In the genomic region with DNA sequence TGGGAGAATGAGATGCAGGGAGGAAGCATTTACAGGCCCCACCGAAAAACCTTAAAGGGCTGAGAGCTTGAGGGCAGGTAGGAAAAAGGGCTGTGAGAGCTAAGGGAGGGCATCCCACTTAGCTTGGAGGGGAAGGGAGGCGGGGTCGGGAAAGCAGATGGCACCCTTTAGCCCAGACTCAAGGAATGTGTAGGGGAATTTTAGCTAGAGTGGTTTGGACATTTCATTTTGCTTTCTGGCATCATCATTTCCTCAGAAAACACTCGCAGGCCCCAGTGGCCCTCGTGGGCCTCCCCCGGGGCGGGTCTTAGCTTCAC, we compare ENCODE assay signal across 8 cellular contexts. TPM values are rescaled to one million over a fixed set of nuclear protein-coding genes. Genes with fewer than 3 reads are reported as not detected.
DNase-seq lines count a peak whose midpoint lies in the region; ATAC-seq, FAIRE-seq and TF ChIP-seq lines count a peak whose summit lies in the region.

No MANE protein-coding gene starts in this region.

- TF ChIP-seq RAD21 in A549 (conservative IDR thresholded peaks at IDR 0.05 in 1 of 2, IDR thresholded peaks at IDR 0.05 in 1 of 2) = no peak

- 21% methylated on average over 7 of the region's 7 CpGs for WGBS in A549 (ENCODE audit: missing lambda C conversion rate)
- WGBS in body of pancreas, 2 donors = 21 to 30% methylated on average over 5 to 7 of the region's 7 CpGs

- CTCF ChIA-PET in A549 (lab: Yijun Ruan, JAX) = interaction anchor here (0.6 to 27.8 kb wide), 73 partner anchors 10 to 1766 kb away, joined by 3 to 919 read pairs (median 5); a partner anchor contains a TSS

- ATAC-seq in A549 = peak; percentile 9 to 31; a peak in 4 of 6 replicates
- peak; percentile 0 for ATAC-seq in body of pancreas
- ATAC-seq in GM18519 (IDR thresholded peaks at IDR 0.05; ENCODE audit: low FRiP score, unreplicated experiment) = no peak

- FAIRE-seq in A549 (lab: Jason Lieb, UNC) = no peak
- FAIRE-seq in RCC 7860 (lab: Jason Lieb, UNC) = no peak

- peak overlapping the region; percentile 53 for H3K9ac ChIP-seq in mucosa of stomach (ENCODE audit: low read length)

- H3K4me3 ChIP-seq in A549 = peak overlapping the region; percentile 98
- H3K4me3 ChIP-seq in HFF-Myc (replicated peaks; ENCODE audit: low read depth, low read length) = peak overlapping the region; percentile 74
- H3K4me3 ChIP-seq in body of pancreas = no peak overlapping the region
- no peak overlapping the region for H3K4me3 ChIP-seq in mucosa of stomach (ENCODE audit: low read length)

- TF ChIP-seq POLR2A in A549 (IDR thresholded peaks at IDR 0.05; ENCODE audit: low read length) (no peak), body of pancreas (IDR thresholded peaks at IDR 0.05) (no peak)

- DNase-seq in A549 (ENCODE audit: low read depth in 1 of 2, low spot score in 1 of 2) = no peak
- no peak for DNase-seq in HFF-Myc (ENCODE audit: extremely low read depth, low read depth)
- no peak for DNase-seq in body of pancreas
- no peak for DNase-seq in RCC 7860 (ENCODE audit: low spot score)
- no peak for DNase-seq in central memory CD4-positive, alpha-beta T cell
- no peak for DNase-seq in NCI-H2029 (lab: John Stamatoyannopoulos, UW)

- H3K9me3 ChIP-seq in A549 = no peaks in the 10 kb centered on the region
- no peaks in the 10 kb centered on the region for H3K9me3 ChIP-seq in body of pancreas
- H3K9me3 ChIP-seq in mucosa of stomach (ENCODE audit: control insufficient read depth, low read length) = no peaks in the 10 kb centered on the region

- H3K27ac ChIP-seq in A549 (peak overlapping the region; percentile 98 to 99), body of pancreas (peak overlapping the region; percentile 92 to 99 (median 99))

- intact Hi-C loops in body of pancreas (cut with DNase I) = no loop called here

- POLR2A ChIA-PET in A549 (lab: Yijun Ruan, JAX) = interaction anchor here (0.7 to 2.5 kb wide), 10 partner anchors 13 to 220 kb away, joined by 3 to 44 read pairs (median 4); a partner anchor contains a TSS

- peak overlapping the region; percentile 97 for H3K4me2 ChIP-seq in A549

- H3K4me1 ChIP-seq in A549 = peaks cover 43% of the 10 kb centered on the region
- peaks cover 44% of the 10 kb centered on the region for H3K4me1 ChIP-seq in body of pancreas
- peaks cover 39% of the 10 kb centered on the region for H3K4me1 ChIP-seq in mucosa of stomach (ENCODE audit: control insufficient read depth, insufficient read depth, low read length)

- H3K27me3 ChIP-seq in body of pancreas = no peaks in the 10 kb centered on the region
- no peaks in the 10 kb centered on the region for H3K27me3 ChIP-seq in mucosa of stomach (ENCODE audit: control insufficient read depth, insufficient read depth, low read length)

- H3K36me3 ChIP-seq in body of pancreas (replicated peaks in 1 of 2; ENCODE audit: insufficient read depth in 1 of 2, low read depth in 2 of 2) (no peaks in the 10 kb centered on the region), mucosa of stomach (ENCODE audit: control insufficient read depth, insufficient read depth, low read length) (no peaks in the 10 kb centered on the region)

- TF ChIP-seq EP300 in A549 (IDR thresholded peaks at IDR 0.05) = no peak

- TF ChIP-seq CTCF in A549 (IDR thresholded peaks at IDR 0.05) (no peak), HFF-Myc (IDR thresholded peaks at IDR 0.05; ENCODE audit: low read depth, low read length, missing control alignments) (no peak), body of pancreas (IDR thresholded peaks at IDR 0.05) (no peak)

TF ChIP-seq in A549, 52 proteins besides CTCF, POLR2A, EP300 and RAD21 (continues in another document):
- TF ChIP-seq ESRRA (IDR thresholded peaks at IDR 0.05; ENCODE audit: borderline replicate concordance, low read length) (no peak), CBX2 (IDR thresholded peaks at IDR 0.05; ENCODE audit: borderline replicate concordance, low read depth) (no peak), GATA3 (IDR thresholded peaks at IDR 0.05; ENCODE audit: borderline replicate concordance) (no peak), ZNF302 (CRISPR knock-in tag; IDR thresholded peaks at IDR 0.05) (no peak), SREBF2 (IDR thresholded peaks at IDR 0.05) (no peak), HOXA7 (CRISPR knock-in tag; IDR thresholded peaks at IDR 0.05) (no peak), FOSB (CRISPR knock-in tag; IDR thresholded peaks at IDR 0.05) (no peak)
- TF ChIP-seq, protein P1, sequence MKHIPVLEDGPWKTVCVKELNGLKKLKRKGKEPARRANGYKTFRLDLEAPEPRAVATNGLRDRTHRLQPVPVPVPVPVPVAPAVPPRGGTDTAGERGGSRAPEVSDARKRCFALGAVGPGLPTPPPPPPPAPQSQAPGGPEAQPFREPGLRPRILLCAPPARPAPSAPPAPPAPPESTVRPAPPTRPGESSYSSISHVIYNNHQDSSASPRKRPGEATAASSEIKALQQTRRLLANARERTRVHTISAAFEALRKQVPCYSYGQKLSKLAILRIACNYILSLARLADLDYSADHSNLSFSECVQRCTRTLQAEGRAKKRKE (CRISPR knock-in tag; IDR thresholded peaks at IDR 0.05; ENCODE audit: low read depth) = no peak
- TF ChIP-seq, protein P2, sequence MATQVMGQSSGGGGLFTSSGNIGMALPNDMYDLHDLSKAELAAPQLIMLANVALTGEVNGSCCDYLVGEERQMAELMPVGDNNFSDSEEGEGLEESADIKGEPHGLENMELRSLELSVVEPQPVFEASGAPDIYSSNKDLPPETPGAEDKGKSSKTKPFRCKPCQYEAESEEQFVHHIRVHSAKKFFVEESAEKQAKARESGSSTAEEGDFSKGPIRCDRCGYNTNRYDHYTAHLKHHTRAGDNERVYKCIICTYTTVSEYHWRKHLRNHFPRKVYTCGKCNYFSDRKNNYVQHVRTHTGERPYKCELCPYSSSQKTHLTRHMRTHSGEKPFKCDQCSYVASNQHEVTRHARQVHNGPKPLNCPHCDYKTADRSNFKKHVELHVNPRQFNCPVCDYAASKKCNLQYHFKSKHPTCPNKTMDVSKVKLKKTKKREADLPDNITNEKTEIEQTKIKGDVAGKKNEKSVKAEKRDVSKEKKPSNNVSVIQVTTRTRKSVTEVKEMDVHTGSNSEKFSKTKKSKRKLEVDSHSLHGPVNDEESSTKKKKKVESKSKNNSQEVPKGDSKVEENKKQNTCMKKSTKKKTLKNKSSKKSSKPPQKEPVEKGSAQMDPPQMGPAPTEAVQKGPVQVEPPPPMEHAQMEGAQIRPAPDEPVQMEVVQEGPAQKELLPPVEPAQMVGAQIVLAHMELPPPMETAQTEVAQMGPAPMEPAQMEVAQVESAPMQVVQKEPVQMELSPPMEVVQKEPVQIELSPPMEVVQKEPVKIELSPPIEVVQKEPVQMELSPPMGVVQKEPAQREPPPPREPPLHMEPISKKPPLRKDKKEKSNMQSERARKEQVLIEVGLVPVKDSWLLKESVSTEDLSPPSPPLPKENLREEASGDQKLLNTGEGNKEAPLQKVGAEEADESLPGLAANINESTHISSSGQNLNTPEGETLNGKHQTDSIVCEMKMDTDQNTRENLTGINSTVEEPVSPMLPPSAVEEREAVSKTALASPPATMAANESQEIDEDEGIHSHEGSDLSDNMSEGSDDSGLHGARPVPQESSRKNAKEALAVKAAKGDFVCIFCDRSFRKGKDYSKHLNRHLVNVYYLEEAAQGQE (IDR thresholded peaks at IDR 0.05) = no peak
- TF ChIP-seq, protein P3, sequence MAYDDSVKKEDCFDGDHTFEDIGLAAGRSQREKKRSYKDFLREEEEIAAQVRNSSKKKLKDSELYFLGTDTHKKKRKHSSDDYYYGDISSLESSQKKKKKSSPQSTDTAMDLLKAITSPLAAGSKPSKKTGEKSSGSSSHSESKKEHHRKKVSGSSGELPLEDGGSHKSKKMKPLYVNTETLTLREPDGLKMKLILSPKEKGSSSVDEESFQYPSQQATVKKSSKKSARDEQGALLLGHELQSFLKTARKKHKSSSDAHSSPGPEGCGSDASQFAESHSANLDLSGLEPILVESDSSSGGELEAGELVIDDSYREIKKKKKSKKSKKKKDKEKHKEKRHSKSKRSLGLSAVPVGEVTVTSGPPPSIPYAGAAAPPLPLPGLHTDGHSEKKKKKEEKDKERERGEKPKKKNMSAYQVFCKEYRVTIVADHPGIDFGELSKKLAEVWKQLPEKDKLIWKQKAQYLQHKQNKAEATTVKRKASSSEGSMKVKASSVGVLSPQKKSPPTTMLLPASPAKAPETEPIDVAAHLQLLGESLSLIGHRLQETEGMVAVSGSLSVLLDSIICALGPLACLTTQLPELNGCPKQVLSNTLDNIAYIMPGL (CRISPR knock-in tag; IDR thresholded peaks at IDR 0.05; ENCODE audit: borderline replicate concordance) = no peak

RNA-seq across cellular contexts. Expression of a gene that starts 0.8 kb away (rescaled TPM):
- polyA plus RNA-seq in A549 (2011; rRNA removed) = 38.7 and 42.5 TPM in 2 replicates
- polyA plus RNA-seq in A549 (2012; cell fraction: cytosol; rRNA removed) = 22.4 and 26.1 TPM in 2 replicates
- polyA plus RNA-seq in A549 (2012; cell fraction: nucleus; rRNA removed) = 40.8 and 56.0 TPM in 2 replicates
- 32.8 to 35.3 TPM (median 35.2 TPM) in 3 replicates for polyA plus RNA-seq in A549 (2017; fragmentation: RNase III; extraction: RNeasy Plus Mini Kit Qiagen cat#74134 plus additional on column Dnase treatment)
- polyA minus RNA-seq in A549 (2011; rRNA and poly(A)+ RNA removed) = 60.6 and 70.8 TPM in 2 replicates
- 10 to 100 TPM; 20.4 to 24.6 TPM for total RNA-seq in body of pancreas

RNA-seq across cellular contexts. Expression of a gene that starts 13.9 kb away (rescaled TPM):
- polyA plus RNA-seq in A549 (2011; rRNA removed) (41.1 and 54.3 TPM in 2 replicates), A549 (2017; fragmentation: RNase III; extraction: RNeasy Plus Mini Kit Qiagen cat#74134 plus additional on column Dnase treatment) (55.0 to 64.3 TPM (median 62.2 TPM) in 3 replicates)
- polyA plus RNA-seq in A549 (2012; cell fraction: cytosol; rRNA removed) = 111 and 157 TPM in 2 replicates
- 59.8 and 100 TPM in 2 replicates for polyA plus RNA-seq in A549 (2012; cell fraction: nucleus; rRNA removed)
- polyA minus RNA-seq in A549 (2011; rRNA and poly(A)+ RNA removed) = 87.2 and 95.3 TPM in 2 replicates
- total RNA-seq in body of pancreas = 10 to 100 TPM; 10.9 to 15.8 TPM

RNA-seq across cellular contexts. Expression of a gene that starts 46.3 kb away (rescaled TPM):
- 35.2 and 49.2 TPM in 2 replicates for polyA plus RNA-seq in A549 (2011; rRNA removed)
- 47.6 and 65.5 TPM in 2 replicates for polyA plus RNA-seq in A549 (2012; cell fraction: cytosol; rRNA removed)
- polyA plus RNA-seq in A549 (2012; cell fraction: nucleus; rRNA removed) = 65.2 and 78.0 TPM in 2 replicates
- polyA plus RNA-seq in A549 (2017; fragmentation: RNase III; extraction: RNeasy Plus Mini Kit Qiagen cat#74134 plus additional on column Dnase treatment) = 31.4 to 32.4 TPM (median 32.1 TPM) in 3 replicates
- polyA minus RNA-seq in A549 (2011; rRNA and poly(A)+ RNA removed) = 49.4 and 59.3 TPM in 2 replicates
- total RNA-seq in body of pancreas = 10 to 100 TPM; 21.5 to 24.1 TPM

RNA-seq across cellular contexts. Expression of a gene that starts 57.3 kb away (rescaled TPM):
- 121 and 152 TPM in 2 replicates for polyA plus RNA-seq in A549 (2011; rRNA removed)
- 90.1 and 114 TPM in 2 replicates for polyA plus RNA-seq in A549 (2012; cell fraction: cytosol; rRNA removed)
- polyA plus RNA-seq in A549 (2012; cell fraction: nucleus; rRNA removed) = 307 and 359 TPM in 2 replicates
- 51.9 to 54.2 TPM (median 53.0 TPM) in 3 replicates for polyA plus RNA-seq in A549 (2017; fragmentation: RNase III; extraction: RNeasy Plus Mini Kit Qiagen cat#74134 plus additional on column Dnase treatment)
- 354 and 372 TPM in 2 replicates for polyA minus RNA-seq in A549 (2011; rRNA and poly(A)+ RNA removed)
- 10 to 100 TPM; 37.9 to 62.0 TPM for total RNA-seq in body of pancreas

Comparison
In these comparisons a context has a peak if more than half of its experiments do, and no peak if none do; other contexts are left out.
1. H3K4me3 ChIP-seq: peak in A549 (single experiment) and HFF-Myc (single experiment); none in body of pancreas (0 of 2) and mucosa of stomach (single experiment).